ENCODE assay signal across 22 cellular contexts in genomic region chr7:20836424-20836823, GRCh38. TPM values are rescaled to one million over a fixed set of nuclear protein-coding genes. Genes with fewer than 3 reads are reported as not detected.
A peak's percentile ranks its signal among the peaks of the same experiment; 100 is the strongest.
DNase-seq lines count a peak whose midpoint lies in the region; ATAC-seq, FAIRE-seq and TF ChIP-seq lines count a peak whose summit lies in the region.
"Not testable (repeated sequence)": the region's sequence is repeated elsewhere in the genome, so short reads cannot be mapped to it uniquely, and the experiment has no call there.
"Had no signal": no experiment of that assay in that cellular context is flagged by ENCODE, and none has a peak within 500 bp of the region (broad histone marks: within the 10 kb centered on the region; RNA-seq: fewer than 3 reads in every experiment).

No MANE protein-coding gene starts in this region.

- peak; percentile 48 for FAIRE-seq in K562 (lab: Jason Lieb, UNC)

- not testable (repeated sequence) for TF ChIP-seq RAD21 in K562 (CRISPR knock-in tag; conservative IDR thresholded peaks at IDR 0.05 in 1 of 2, IDR thresholded peaks at IDR 0.05 in 1 of 2)

- DNase-seq in K562 (ENCODE audit: extremely low read depth in 1 of 4, low spot score in 3 of 4) = not testable (repeated sequence)

- in situ Hi-C loops in K562 (cut with MboI) = not testable (repeated sequence)

- not testable (repeated sequence) for H3K9me1 ChIP-seq in K562 (ENCODE audit: control insufficient read depth, insufficient read depth, low read length)

- not testable (repeated sequence) for TF ChIP-seq EP300 in K562 (IDR thresholded peaks at IDR 0.05; ENCODE audit: low read length)

- POLR2A ChIA-PET in K562 (lab: Yijun Ruan, JAX) = interaction anchor here (0.5 kb wide), 1 partner anchor 1294 kb away, joined by 3 read pairs; no protein-coding TSS in a partner anchor

- not testable (repeated sequence) for H3K4me2 ChIP-seq in K562 (ENCODE audit: insufficient read depth, low read length)

- TF ChIP-seq POLR2A in K562 (conservative IDR thresholded peaks at IDR 0.05) = not testable (repeated sequence)

- CTCF ChIA-PET in K562 (lab: Yijun Ruan, JAX; ENCODE audit: low intra/inter-chr PET ratio) = interaction anchor here (0.7 kb wide), 1 partner anchor 56 kb away, joined by 4 read pairs; no protein-coding TSS in a partner anchor

- not testable (repeated sequence) for H3K9ac ChIP-seq in K562 (ENCODE audit: insufficient read depth in 1 of 2, low read depth in 2 of 2, low read length in 2 of 2)

- H3K36me3 ChIP-seq in K562 (ENCODE audit: control insufficient read depth, insufficient read depth, low read length) = not testable (repeated sequence)

- H2AFZ ChIP-seq in K562 (ENCODE audit: low read depth, low read length) = not testable (repeated sequence)

- not testable (repeated sequence) for H3K27me3 ChIP-seq in K562 (ENCODE audit: control insufficient read depth in 2 of 2, insufficient read depth in 2 of 2, low read length in 2 of 2)

- H3K27ac ChIP-seq in K562 (ENCODE audit: extremely low read depth, low read depth, low read length) = not testable (repeated sequence)

- WGBS in K562 (ENCODE audit: insufficient coverage, low coverage, missing lambda C conversion rate) = 0% methylated on average over 2 of the region's 2 CpGs

- H4K20me1 ChIP-seq in K562 (replicated peaks; ENCODE audit: control insufficient read depth, insufficient read depth, low read length) = not testable (repeated sequence)

- not testable (repeated sequence) for H3K4me3 ChIP-seq in K562

- peak; percentile 88 for ATAC-seq in GM18508 (IDR thresholded peaks at IDR 0.05; ENCODE audit: insufficient read depth, unreplicated experiment)
- peak; percentile 79 for ATAC-seq in GM19043 (IDR thresholded peaks at IDR 0.05; ENCODE audit: low read depth, unreplicated experiment)
- ATAC-seq in GM21367 (IDR thresholded peaks at IDR 0.05; ENCODE audit: unreplicated experiment) = peak; percentile 64
- ATAC-seq in GM21825 (IDR thresholded peaks at IDR 0.05; ENCODE audit: unreplicated experiment) = peak; percentile 83
- ATAC-seq in HG02943 (IDR thresholded peaks at IDR 0.05; ENCODE audit: low read depth, unreplicated experiment) = peak; percentile 70
- peak; percentile 73 for ATAC-seq in HG03139 (IDR thresholded peaks at IDR 0.05; ENCODE audit: unreplicated experiment)
- ATAC-seq in HG03520 (IDR thresholded peaks at IDR 0.05; ENCODE audit: unreplicated experiment) = peak; percentile 50
- ATAC-seq in K562 = not testable (repeated sequence)

- not testable (repeated sequence) for TF ChIP-seq CTCF in K562 (IDR thresholded peaks at IDR 0.05 in 2 of 3, conservative IDR thresholded peaks at IDR 0.05 in 1 of 3; ENCODE audit: insufficient read depth in 2 of 3, low read depth in 1 of 3, low read length in 3 of 3)

- H3K79me2 ChIP-seq in K562 (ENCODE audit: control insufficient read depth, insufficient read depth, low read length) = not testable (repeated sequence)

- not testable (repeated sequence) for H3K4me1 ChIP-seq in K562 (replicated peaks in 1 of 2; ENCODE audit: control insufficient read depth in 2 of 2, insufficient read depth in 2 of 2, low read length in 2 of 2)

- H3K9me3 ChIP-seq in K562 (replicated peaks; ENCODE audit: control insufficient read depth, insufficient read depth, low read depth, low read length) = not testable (repeated sequence)

- intact Hi-C loops in K562 (cut with micrococcal nuclease) = not testable (repeated sequence)

- BruUV-seq in K562 (replicated peaks; lab: Mats Ljungman, UMichigan) = not testable (repeated sequence)

RNA-seq across cellular contexts. Expression of gene SP8, which starts 49.7 kb away (rescaled TPM):
- total RNA-seq in K562 (2011; cell fraction: chromatin; rRNA removed; ENCODE audit: low replicate concordance) = 0.53 and 0.62 TPM in 2 replicates
- 0.53 and 0.83 TPM in 2 replicates for total RNA-seq in K562 (2011; cell fraction: nucleolus; rRNA removed)
- total RNA-seq in K562 (2011; cell fraction: nucleoplasm; rRNA removed) = 0.59 and 0.76 TPM in 2 replicates
- total RNA-seq in K562 (2014; rRNA removed) (0.16 and 0.73 TPM in 2 replicates), K562 (2014; rRNA removed; fragmentation: Illumina TruSeq; extraction: Trizol) (0.13 and 0.15 TPM in 2 replicates), K562 (2015; rRNA removed; fragmentation: Illumina TruSeq; extraction: Trizol) (0.14 and 0.15 TPM in 2 replicates), K562 (2021) (1.0 and 1.2 TPM in 2 replicates)
- polyA plus RNA-seq in K562 (2011; rRNA removed) (0.23 and 0.35 TPM in 2 replicates), K562 (2014; fragmentation: Illumina TruSeq; extraction: Trizol) (0.18 and 0.19 TPM in 2 replicates), K562 (2014; fragmentation: Nextera tagmentation; extraction: Ambion mirVana) (under 1 TPM; 0.04 to 0.06 TPM), K562 (2014; rRNA removed) (0.09 and 0.23 TPM in 2 replicates)
- polyA plus RNA-seq in K562 (2011; cell fraction: cytosol; rRNA removed) = 0.22 and 1.8 TPM in 2 replicates
- 0.37 and 1.5 TPM in 2 replicates for polyA plus RNA-seq in K562 (2011; cell fraction: nucleus; rRNA removed)
- 0.27 and 0.30 TPM in 2 replicates for polyA plus RNA-seq in K562 (2012)
- polyA minus RNA-seq in K562 (2011; rRNA and poly(A)+ RNA removed) = 0.12 and 0.56 TPM in 2 replicates
- polyA minus RNA-seq in K562 (2011; cell fraction: cytosol; rRNA and poly(A)+ RNA removed) = 0.86 TPM in 1 of 2 replicates, not detected in the other
- polyA minus RNA-seq in K562 (2011; cell fraction: nucleus; rRNA and poly(A)+ RNA removed) = 0.89 and 2.0 TPM in 2 replicates
- total RNA-seq: CD8-positive, alpha-beta memory T cell; dermis microvascular lymphatic vessel endothelial cell; esophagus mucosa; fibroblast of villous mesenchyme; HT1080; left colon; lung microvascular endothelial cell; M059J; mononuclear cell; naive thymus-derived CD8-positive, alpha-beta T cell; T-helper 17 cell; upper lobe of left lung had no signal
- polyA plus RNA-seq: AG04450; BJ; CD8-positive, alpha-beta memory T cell; naive thymus-derived CD8-positive, alpha-beta T cell had no signal
